In the genomic region with DNA sequence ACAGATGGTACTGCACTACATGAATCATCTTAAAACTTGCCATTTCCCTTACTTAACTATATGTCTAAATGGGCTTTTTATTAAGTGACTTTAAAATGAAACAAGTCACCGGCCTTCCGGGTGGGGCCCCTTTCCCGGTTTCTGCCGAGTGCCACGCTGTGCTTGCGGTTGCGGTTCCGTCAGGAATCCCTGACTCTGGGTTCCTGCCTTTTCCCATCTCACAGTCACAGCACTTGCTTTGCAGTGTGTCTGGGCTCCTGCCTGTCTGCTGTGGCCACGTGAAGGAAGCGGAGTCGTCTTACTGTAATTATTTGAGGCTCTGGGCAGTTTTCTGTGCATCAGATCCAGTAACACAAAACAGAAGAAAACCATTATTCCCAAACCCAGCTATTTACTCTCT, we compare ENCODE assay signal across 13 cellular contexts. TPM values are rescaled to one million over a fixed set of nuclear protein-coding genes. Genes with fewer than 3 reads are reported as not detected.
A peak's percentile ranks its signal among the peaks of the same experiment; 100 is the strongest.
DNase-seq lines count a peak whose midpoint lies in the region; ATAC-seq and TF ChIP-seq lines count a peak whose summit lies in the region.
"Had no signal": no experiment of that assay in that cellular context is flagged by ENCODE, and none has a peak within 500 bp of the region (broad histone marks: within the 10 kb centered on the region; RNA-seq: fewer than 3 reads in every experiment).

No MANE protein-coding gene starts in this region.

- no peaks in the 10 kb centered on the region for H3K79me2 ChIP-seq in GM23338 (replicated peaks; ENCODE audit: insufficient read depth)
- H3K79me2 ChIP-seq in SK-N-SH (ENCODE audit: insufficient read depth) = peaks cover 16% of the 10 kb centered on the region; the same call in 1 of the 2 replicates

- H4K20me1 ChIP-seq in GM23338 (replicated peaks; ENCODE audit: insufficient read depth) (no peaks in the 10 kb centered on the region), SK-N-SH (ENCODE audit: insufficient read depth) (no peaks in the 10 kb centered on the region)

- 77% methylated on average over 11 of the region's 11 CpGs for WGBS in SK-N-SH (ENCODE audit: low lambda C conversion rate)

- POLR2A ChIA-PET in SK-N-SH (lab: Yijun Ruan, JAX) = no interaction called here

- no peak for TF ChIP-seq EP300 in SK-N-SH (IDR thresholded peaks at IDR 0.05; ENCODE audit: borderline replicate concordance in 1 of 2, low read depth in 1 of 2, low read length in 1 of 2)

- no peaks in the 10 kb centered on the region for H3K9me3 ChIP-seq in SK-N-SH
- H3K9me3 ChIP-seq: gastroesophageal sphincter, sigmoid colon had no signal

- H2AFZ ChIP-seq in GM23338 (peak overlapping the region; percentile 84; the same call in 1 of the 2 replicates), SK-N-SH (ENCODE audit: low read depth) (peak overlapping the region; percentile 52; the same call in 1 of the 2 replicates)

- no peaks in the 10 kb centered on the region for H3K27me3 ChIP-seq in GM23338 (ENCODE audit: insufficient read depth)
- no peaks in the 10 kb centered on the region for H3K27me3 ChIP-seq in SK-N-SH (ENCODE audit: insufficient read depth)
- H3K27me3 ChIP-seq: gastroesophageal sphincter, sigmoid colon had no signal

- TF ChIP-seq CTCF in GM23338 (conservative IDR thresholded peaks at IDR 0.05; ENCODE audit: low read depth in 2 of 2) = no peak
- TF ChIP-seq CTCF in SK-N-SH (IDR thresholded peaks at IDR 0.05) = no peak

- H3K4me2 ChIP-seq in GM23338 = no peak overlapping the region
- peak overlapping the region; percentile 38 for H3K4me2 ChIP-seq in SK-N-SH

- H3K4me1 ChIP-seq in GM23338 (ENCODE audit: insufficient read depth) = no peaks in the 10 kb centered on the region
- peaks cover 7 to 23% of the 10 kb centered on the region in 2 experiments; a peak in 3 of 4 replicates for H3K4me1 ChIP-seq in SK-N-SH (ENCODE audit: control insufficient read depth in 1 of 2, insufficient read depth in 2 of 2, low read depth in 1 of 2, low read length in 1 of 2)
- H3K4me1 ChIP-seq: gastroesophageal sphincter had no signal

- no peak overlapping the region for H3K4me3 ChIP-seq in GM23338
- no peak overlapping the region for H3K4me3 ChIP-seq in SK-N-SH (ENCODE audit: low read depth in 2 of 2, low read length in 1 of 2)
- no peak overlapping the region for H3K4me3 ChIP-seq in skin epidermis

- H3K27ac ChIP-seq in GM23338 (ENCODE audit: low read depth) = no peak overlapping the region
- H3K27ac ChIP-seq in SK-N-SH (ENCODE audit: low read depth in 2 of 2, low read length in 1 of 2) = peak overlapping the region; percentile 53 to 54
- peak overlapping the region in 14 of 21 experiments; percentile 4 to 73 (median 44) for H3K27ac ChIP-seq in skin epidermis
- H3K27ac ChIP-seq: gastroesophageal sphincter, sigmoid colon had no signal

- H3K4me1 Mint-ChIP-seq in GM23338 = peaks cover 14% of the 10 kb centered on the region; the same call in 2 of the 3 replicates
- H3K4me1 Mint-ChIP-seq: naive B cell had no signal

- no peaks in the 10 kb centered on the region for H3K27me3 Mint-ChIP-seq in GM23338 (ENCODE audit: insufficient read depth, low read depth, poor library complexity)

- H3K9me2 ChIP-seq in GM23338 (ENCODE audit: insufficient read depth) (peaks cover 10% of the 10 kb centered on the region; the same call in 1 of the 2 replicates), SK-N-SH (no peaks in the 10 kb centered on the region)

- H3F3A ChIP-seq in GM23338 (replicated peaks; ENCODE audit: low read depth) = no peaks in the 10 kb centered on the region
- peaks cover 41% of the 10 kb centered on the region for H3F3A ChIP-seq in SK-N-SH (replicated peaks; ENCODE audit: insufficient read depth)

- no peak for TF ChIP-seq RAD21 in SK-N-SH (IDR thresholded peaks at IDR 0.05; ENCODE audit: low read length)

- H3K36me3 Mint-ChIP-seq in GM23338 (ENCODE audit: low read depth) = no peaks in the 10 kb centered on the region
- H3K36me3 Mint-ChIP-seq: naive B cell had no signal

- ATAC-seq in GM23338 = no peak
- ATAC-seq in GM21526 (IDR thresholded peaks at IDR 0.05; ENCODE audit: low FRiP score, unreplicated experiment) = no peak
- no peak for ATAC-seq in GM19463 (IDR thresholded peaks at IDR 0.05; ENCODE audit: unreplicated experiment)

- H3K27ac Mint-ChIP-seq in GM23338 = no peak overlapping the region
- H3K27ac Mint-ChIP-seq: naive B cell had no signal

- CTCF ChIA-PET in SK-N-SH (lab: Yijun Ruan, JAX) = no interaction called here

- no peaks in the 10 kb centered on the region for H3K36me3 ChIP-seq in GM23338 (ENCODE audit: insufficient read depth)
- no peaks in the 10 kb centered on the region for H3K36me3 ChIP-seq in SK-N-SH (replicated peaks in 1 of 2; ENCODE audit: control insufficient read depth in 1 of 2, insufficient read depth in 2 of 2, low read length in 1 of 2)
- H3K36me3 ChIP-seq: gastroesophageal sphincter, sigmoid colon had no signal

- no peaks in the 10 kb centered on the region for H3K9me3 Mint-ChIP-seq in GM23338

- no peak overlapping the region for H3K9ac ChIP-seq in SK-N-SH

- no peak overlapping the region for H3K4me3 Mint-ChIP-seq in GM23338
- H3K4me3 Mint-ChIP-seq: naive B cell had no signal

- DNase-seq in GM23338 (ENCODE audit: low spot score) (no peak), SK-N-SH (no peak), glomerular visceral epithelial cell (ENCODE audit: extremely low spot score) (peak; percentile 88), DMS 273 treated with DMSO at 0.1 percent for 48 hours (lab: John Stamatoyannopoulos, UW) (no peak), NCI-H2081 (lab: John Stamatoyannopoulos, UW) (no peak)
- DNase-seq: COR-L47; naive B cell; NK-92 treated with Interleukin-12 subunit alpha and Interleukin-12 subunit beta, amount 100 ng/mL, for 24 hours; sigmoid colon had no signal

TF ChIP-seq in GM23338, 12 proteins besides CTCF, POLR2A, EP300 and RAD21 (continues in another document):
- TF ChIP-seq POLR2AphosphoS5 (IDR thresholded peaks at IDR 0.05; ENCODE audit: low read depth) (no peak), EZH2phosphoT487 (IDR thresholded peaks at IDR 0.05; ENCODE audit: unreplicated experiment) (no peak), JUNB (IDR thresholded peaks at IDR 0.05; ENCODE audit: unreplicated experiment) (no peak), EZH2 (IDR thresholded peaks at IDR 0.05; ENCODE audit: low read depth, unreplicated experiment) (no peak), STAT1 (IDR thresholded peaks at IDR 0.05; ENCODE audit: unreplicated experiment) (no peak), ZNF114 (CRISPR knock-in tag; IDR thresholded peaks at IDR 0.05) (no peak), ZNF331 (CRISPR knock-in tag; IDR thresholded peaks at IDR 0.05; ENCODE audit: low read depth) (no peak), CREB1 (CRISPR knock-in tag; IDR thresholded peaks at IDR 0.05; ENCODE audit: low read depth) (no peak), NANOG (IDR thresholded peaks at IDR 0.05; ENCODE audit: borderline replicate concordance) (no peak)
- TF ChIP-seq, protein P1, sequence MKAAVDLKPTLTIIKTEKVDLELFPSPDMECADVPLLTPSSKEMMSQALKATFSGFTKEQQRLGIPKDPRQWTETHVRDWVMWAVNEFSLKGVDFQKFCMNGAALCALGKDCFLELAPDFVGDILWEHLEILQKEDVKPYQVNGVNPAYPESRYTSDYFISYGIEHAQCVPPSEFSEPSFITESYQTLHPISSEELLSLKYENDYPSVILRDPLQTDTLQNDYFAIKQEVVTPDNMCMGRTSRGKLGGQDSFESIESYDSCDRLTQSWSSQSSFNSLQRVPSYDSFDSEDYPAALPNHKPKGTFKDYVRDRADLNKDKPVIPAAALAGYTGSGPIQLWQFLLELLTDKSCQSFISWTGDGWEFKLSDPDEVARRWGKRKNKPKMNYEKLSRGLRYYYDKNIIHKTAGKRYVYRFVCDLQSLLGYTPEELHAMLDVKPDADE (IDR thresholded peaks at IDR 0.05) = no peak

TF ChIP-seq in SK-N-SH, 30 proteins besides CTCF, POLR2A, EP300 and RAD21 (continues in another document):
- TF ChIP-seq, protein P2, sequence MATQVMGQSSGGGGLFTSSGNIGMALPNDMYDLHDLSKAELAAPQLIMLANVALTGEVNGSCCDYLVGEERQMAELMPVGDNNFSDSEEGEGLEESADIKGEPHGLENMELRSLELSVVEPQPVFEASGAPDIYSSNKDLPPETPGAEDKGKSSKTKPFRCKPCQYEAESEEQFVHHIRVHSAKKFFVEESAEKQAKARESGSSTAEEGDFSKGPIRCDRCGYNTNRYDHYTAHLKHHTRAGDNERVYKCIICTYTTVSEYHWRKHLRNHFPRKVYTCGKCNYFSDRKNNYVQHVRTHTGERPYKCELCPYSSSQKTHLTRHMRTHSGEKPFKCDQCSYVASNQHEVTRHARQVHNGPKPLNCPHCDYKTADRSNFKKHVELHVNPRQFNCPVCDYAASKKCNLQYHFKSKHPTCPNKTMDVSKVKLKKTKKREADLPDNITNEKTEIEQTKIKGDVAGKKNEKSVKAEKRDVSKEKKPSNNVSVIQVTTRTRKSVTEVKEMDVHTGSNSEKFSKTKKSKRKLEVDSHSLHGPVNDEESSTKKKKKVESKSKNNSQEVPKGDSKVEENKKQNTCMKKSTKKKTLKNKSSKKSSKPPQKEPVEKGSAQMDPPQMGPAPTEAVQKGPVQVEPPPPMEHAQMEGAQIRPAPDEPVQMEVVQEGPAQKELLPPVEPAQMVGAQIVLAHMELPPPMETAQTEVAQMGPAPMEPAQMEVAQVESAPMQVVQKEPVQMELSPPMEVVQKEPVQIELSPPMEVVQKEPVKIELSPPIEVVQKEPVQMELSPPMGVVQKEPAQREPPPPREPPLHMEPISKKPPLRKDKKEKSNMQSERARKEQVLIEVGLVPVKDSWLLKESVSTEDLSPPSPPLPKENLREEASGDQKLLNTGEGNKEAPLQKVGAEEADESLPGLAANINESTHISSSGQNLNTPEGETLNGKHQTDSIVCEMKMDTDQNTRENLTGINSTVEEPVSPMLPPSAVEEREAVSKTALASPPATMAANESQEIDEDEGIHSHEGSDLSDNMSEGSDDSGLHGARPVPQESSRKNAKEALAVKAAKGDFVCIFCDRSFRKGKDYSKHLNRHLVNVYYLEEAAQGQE (IDR thresholded peaks at IDR 0.05; ENCODE audit: low read depth, low read length) = no peak
- TF ChIP-seq, protein P3, sequence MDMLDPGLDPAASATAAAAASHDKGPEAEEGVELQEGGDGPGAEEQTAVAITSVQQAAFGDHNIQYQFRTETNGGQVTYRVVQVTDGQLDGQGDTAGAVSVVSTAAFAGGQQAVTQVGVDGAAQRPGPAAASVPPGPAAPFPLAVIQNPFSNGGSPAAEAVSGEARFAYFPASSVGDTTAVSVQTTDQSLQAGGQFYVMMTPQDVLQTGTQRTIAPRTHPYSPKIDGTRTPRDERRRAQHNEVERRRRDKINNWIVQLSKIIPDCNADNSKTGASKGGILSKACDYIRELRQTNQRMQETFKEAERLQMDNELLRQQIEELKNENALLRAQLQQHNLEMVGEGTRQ (IDR thresholded peaks at IDR 0.05; ENCODE audit: borderline replicate concordance, low read depth, low read length) = no peak
- TF ChIP-seq EZH2phosphoT487 (IDR thresholded peaks at IDR 0.05; ENCODE audit: borderline replicate concordance, low read depth) = no peak

RNA-seq across cellular contexts. Expression of gene FRMD6, which starts 44.0 kb away (rescaled TPM):
- 15.9 and 18.7 TPM in 2 replicates for total RNA-seq in GM23338 (2014; rRNA removed; shearing (Covaris generic))
- 5.4 and 5.7 TPM in 2 replicates for polyA plus RNA-seq in GM23338 (2016; fragmentation: Nextera tagmentation; extraction: Ambion mirVana)
- polyA plus RNA-seq in SK-N-SH (2012; rRNA removed) = 147 and 169 TPM in 2 replicates
- polyA plus RNA-seq in SK-N-SH (2012; cell fraction: cytosol; rRNA removed) = 125 and 136 TPM in 2 replicates
- polyA plus RNA-seq in SK-N-SH (2012; cell fraction: nucleus; rRNA removed) = 171 and 281 TPM in 2 replicates

Comparison
In these comparisons a context has a peak if more than half of its experiments do, and no peak if none do; other contexts are left out.
1. RNA of gene FRMD6, which starts 44.0 kb away (polyA plus RNA-seq): 125 to 281 TPM in SK-N-SH; 5.4 to 5.7 TPM in GM23338; every median in the first group is over 10 times any median in the second.